In genomic region chr4:98433608-98434198, GRCh38 we compare ENCODE assay signal across 15 cellular contexts.
"Had no signal": no experiment of that assay in that cellular context is flagged by ENCODE, and none has a peak within 500 bp of the region (broad histone marks: within the 10 kb centered on the region; RNA-seq: fewer than 3 reads in every experiment).

No MANE protein-coding gene starts in this region.

- H3K4me2 ChIP-seq: neural progenitor cell had no signal

- H3K27ac ChIP-seq: gastrocnemius medialis, neural progenitor cell, pancreas, thoracic aorta had no signal

- H3K4me3 ChIP-seq: gastrocnemius medialis, lung, neural progenitor cell, pancreas, thoracic aorta had no signal

- H3K4me1 ChIP-seq: gastrocnemius medialis, neural progenitor cell, pancreas had no signal

- H3K9ac ChIP-seq: neural progenitor cell had no signal

- DNase-seq: activated CD4-positive, CD25-positive, alpha-beta regulatory T cell treated with anti-CD3 and anti-CD28 coated beads, Interleukin-2, amount 50 U/mL, for 72 hours; activated naive CD4-positive, alpha-beta T cell; activated naive CD8-positive, alpha-beta T cell treated with anti-CD3 and anti-CD28 coated beads, Interleukin-2, amount 50 U/mL, for 24 hours; aorta; effector memory CD4-positive, alpha-beta T cell; gastrocnemius medialis; left colon; pancreas; retina; stimulated activated CD4-positive, alpha-beta T cell treated with anti-CD3 and anti-CD28 coated beads, Interleukin-12 subunit alpha, Interleukin-12 subunit beta, amount 100 ng/mL, for 4 hours; stimulated activated CD4-positive, alpha-beta T cell treated with anti-CD3 and anti-CD28 coated beads, Interleukin-2, amount 100 ng/mL, for 24 hours; T1000 had no signal

- H3K27me3 ChIP-seq: gastrocnemius medialis, neural progenitor cell, pancreas had no signal

- H3K9me3 ChIP-seq: gastrocnemius medialis, pancreas, thoracic aorta had no signal

- ATAC-seq: activated naive CD8-positive, alpha-beta T cell treated with anti-CD3 and anti-CD28 coated beads, Interleukin-2, amount 50 U/mL, for 24 hours; gastrocnemius medialis; left colon; pancreas had no signal

- H2AFZ ChIP-seq: neural progenitor cell had no signal
